ENCODE assay signal across 26 cellular contexts in genomic region chr2:15749460-15750432, GRCh38.
DNase-seq lines count a peak whose midpoint lies in the region; TF ChIP-seq lines count a peak whose summit lies in the region.
"Had no signal": no experiment of that assay in that cellular context is flagged by ENCODE, and none has a peak within 500 bp of the region (broad histone marks: within the 10 kb centered on the region; RNA-seq: fewer than 3 reads in every experiment).

No MANE protein-coding gene starts in this region.

- DNase-seq in AG08395 (ENCODE audit: low spot score) = peak; percentile 24
- DNase-seq in dermis blood vessel endothelial cell = peak; percentile 45
- no peak for DNase-seq in left ventricle myocardium inferior
- no peak for DNase-seq in nephron progenitor cell
- no peak for DNase-seq in ACHN
- no peak for DNase-seq in MM.1S
- no peak for DNase-seq in NK-92 (lab: John Stamatoyannopoulos, UW; ENCODE audit: unreplicated experiment)
- DNase-seq in MCF 10A (ENCODE audit: unreplicated experiment) = no peak
- DNase-seq: activated CD4-positive, CD25-positive, alpha-beta regulatory T cell treated with anti-CD3 and anti-CD28 coated beads, Interleukin-2, amount 50 U/mL, for 72 hours; activated CD8-positive, alpha-beta T cell treated with anti-CD3 and anti-CD28 coated beads, Interleukin-2, amount 10 ng/mL, durations not matched to agents 7 days and 5 days; activated naive CD4-positive, alpha-beta T cell treated with anti-CD3 and anti-CD28 coated beads, Interleukin-2, amount 50 U/mL, for 16 hours; activated T-cell treated with anti-CD3 and anti-CD28 coated beads, Interleukin-2, amount 50 U/mL, for 4 hours; cerebellar nuclear complex; effector memory CD4-positive, alpha-beta T cell; NCI-H1092; NCI-H1930; NCI-H345; NCI-H774; stimulated activated CD4-positive, alpha-beta T cell treated with anti-CD3 and anti-CD28 coated beads, Interleukin-4, amount 100 ng/mL, for 1 hour; stimulated activated naive CD4-positive, alpha-beta T cell; tibial artery had no signal

- H3K27me3 Mint-ChIP-seq in nephron progenitor cell (ENCODE audit: low read depth, poor library complexity) = peaks cover 13% of the 10 kb centered on the region
- peaks cover 39% of the 10 kb centered on the region for H3K27me3 Mint-ChIP-seq in MCF 10A (ENCODE audit: insufficient read depth, unreplicated experiment)

- no peak overlapping the region for H2AFZ ChIP-seq in MM.1S (ENCODE audit: low read length)
- H2AFZ ChIP-seq: neural progenitor cell had no signal

- H3K9me3 Mint-ChIP-seq in nephron progenitor cell = no peaks in the 10 kb centered on the region
- H3K9me3 Mint-ChIP-seq in MCF 10A (ENCODE audit: unreplicated experiment) = no peaks in the 10 kb centered on the region
- H3K9me3 Mint-ChIP-seq: activated T-cell treated with anti-CD3 and anti-CD28 coated beads, Interleukin-2, amount 50 U/mL, for 4 hours; neural progenitor cell had no signal

- H3K9ac ChIP-seq in MM.1S (ENCODE audit: low read length) = no peak overlapping the region
- H3K9ac ChIP-seq: neural progenitor cell had no signal

- no peaks in the 10 kb centered on the region for H4K20me1 ChIP-seq in MM.1S (ENCODE audit: insufficient read depth, low read length)

- no peaks in the 10 kb centered on the region for H3K79me2 ChIP-seq in MM.1S (ENCODE audit: low read length)

- H3K4me3 ChIP-seq in left ventricle myocardium inferior (no peak overlapping the region), MM.1S (ENCODE audit: low read length) (no peak overlapping the region)
- H3K4me3 ChIP-seq: esophagus muscularis mucosa, GM12878, neural progenitor cell, prostate gland, tibial artery had no signal

- H3K9me3 ChIP-seq in left ventricle myocardium inferior (replicated peaks) (no peaks in the 10 kb centered on the region), MM.1S (replicated peaks; ENCODE audit: insufficient read depth, low read length) (no peaks in the 10 kb centered on the region)
- H3K9me3 ChIP-seq: BE2C, esophagus muscularis mucosa, prostate gland, tibial artery had no signal

- POLR2A ChIA-PET in MCF 10A (lab: Yijun Ruan, JAX) = no interaction called here

- no TSS peak for BruUV-seq in MCF 10A (replicated peaks; lab: Mats Ljungman, UMichigan)

- in situ Hi-C loops in ACHN (cut with HindIII; ENCODE audit: low pct_ligation_motif_present, low pct_unique_long_range_greater_than_20kb, low sequenced_read_pairs) = loop anchor here (25.0 kb wide), 1 partner anchor 112 kb away; no protein-coding TSS in a partner anchor

- H3K4me1 ChIP-seq in left ventricle myocardium inferior = peaks cover 37% of the 10 kb centered on the region
- H3K4me1 ChIP-seq in MM.1S (ENCODE audit: low read length) = no peaks in the 10 kb centered on the region
- H3K4me1 ChIP-seq: BE2C, prostate gland had no signal

- H3K27ac Mint-ChIP-seq in nephron progenitor cell (peak overlapping the region; percentile 51), MCF 10A (ENCODE audit: low read depth, unreplicated experiment) (no peak overlapping the region)
- H3K27ac Mint-ChIP-seq: activated CD8-positive, alpha-beta T cell treated with anti-CD3 and anti-CD28 coated beads, Interleukin-2, amount 10 ng/mL, durations not matched to agents 7 days and 5 days had no signal

- no peaks in the 10 kb centered on the region for H3K36me3 Mint-ChIP-seq in nephron progenitor cell (ENCODE audit: low read depth)
- no peaks in the 10 kb centered on the region for H3K36me3 Mint-ChIP-seq in MCF 10A (ENCODE audit: insufficient read depth, unreplicated experiment)
- H3K36me3 Mint-ChIP-seq: neural progenitor cell had no signal

- H3K4me2 ChIP-seq in MM.1S (ENCODE audit: low read depth, low read length) = no peak overlapping the region
- H3K4me2 ChIP-seq: neural progenitor cell had no signal

- CTCF ChIA-PET in MCF 10A (lab: Yijun Ruan, JAX) = interaction anchor here (0.7 to 1.6 kb wide), 3 partner anchors 18 to 66 kb away, joined by 3 to 4 read pairs (median 3); no protein-coding TSS in a partner anchor

- H3F3A ChIP-seq in MM.1S (ENCODE audit: insufficient read depth, low read length) = no peaks in the 10 kb centered on the region

- H3K36me3 ChIP-seq in left ventricle myocardium inferior = no peaks in the 10 kb centered on the region
- no peaks in the 10 kb centered on the region for H3K36me3 ChIP-seq in MM.1S (replicated peaks; ENCODE audit: insufficient read depth, low read length)
- H3K36me3 ChIP-seq: BE2C, esophagus muscularis mucosa, neural progenitor cell, prostate gland, tibial artery had no signal

- intact Hi-C loops in left ventricle myocardium inferior (cut with micrococcal nuclease) (no loop called here), MCF 10A (cut with micrococcal nuclease) (no loop called here)

- H3K4me1 Mint-ChIP-seq in nephron progenitor cell = peaks cover 73% of the 10 kb centered on the region
- no peaks in the 10 kb centered on the region for H3K4me1 Mint-ChIP-seq in MCF 10A (ENCODE audit: insufficient read depth, unreplicated experiment)

- H3K27me3 ChIP-seq in left ventricle myocardium inferior (ENCODE audit: low read depth) (no peaks in the 10 kb centered on the region), MM.1S (replicated peaks; ENCODE audit: insufficient read depth, low read length) (no peaks in the 10 kb centered on the region)
- H3K27me3 ChIP-seq: BE2C, esophagus muscularis mucosa, neural progenitor cell, tibial artery had no signal

- H3K9me2 ChIP-seq in MM.1S (replicated peaks; ENCODE audit: insufficient read depth, low read length) = no peaks in the 10 kb centered on the region

- no peak overlapping the region for H3K4me3 Mint-ChIP-seq in nephron progenitor cell
- no peak overlapping the region for H3K4me3 Mint-ChIP-seq in MCF 10A (ENCODE audit: unreplicated experiment)
- H3K4me3 Mint-ChIP-seq: activated CD8-positive, alpha-beta T cell treated with anti-CD3 and anti-CD28 coated beads, Interleukin-2, amount 10 ng/mL, durations not matched to agents 7 days and 5 days; activated T-cell treated with anti-CD3 and anti-CD28 coated beads, Interleukin-2, amount 50 U/mL, for 4 hours; neural progenitor cell had no signal

- H3K27ac ChIP-seq in left ventricle myocardium inferior (replicated peaks) (peak overlapping the region; percentile 33), MM.1S (ENCODE audit: low read length) (no peak overlapping the region)
- H3K27ac ChIP-seq: neural progenitor cell, prostate gland had no signal

- no peak for TF ChIP-seq CTCF in left ventricle myocardium inferior (IDR thresholded peaks at IDR 0.05; ENCODE audit: borderline replicate concordance)
- no peak for TF ChIP-seq CTCF in nephron progenitor cell (IDR thresholded peaks at IDR 0.05)
- no peak for TF ChIP-seq CTCF in MM.1S (IDR thresholded peaks at IDR 0.05; ENCODE audit: low read length)
- TF ChIP-seq CTCF in MCF 10A (IDR thresholded peaks at IDR 0.05; ENCODE audit: unreplicated experiment) = no peak

Comparison
In these comparisons a context has a peak if more than half of its experiments do, and no peak if none do; other contexts are left out.
1. DNase-seq: peak in AG08395 (single experiment) and dermis blood vessel endothelial cell (single experiment); none in left ventricle myocardium inferior (single experiment), nephron progenitor cell (single experiment), ACHN (single experiment), MM.1S (single experiment), NK-92 (single experiment) and MCF 10A (single experiment).